Comparison of ENCODE assay signal across 20 cellular contexts in genomic region chr17:9144502-9145233, GRCh38.
DNase-seq lines count a peak whose midpoint lies in the region; ATAC-seq and TF ChIP-seq lines count a peak whose summit lies in the region.
"Had no signal": no experiment of that assay in that cellular context is flagged by ENCODE, and none has a peak within 500 bp of the region (broad histone marks: within the 10 kb centered on the region; RNA-seq: fewer than 3 reads in every experiment).

No MANE protein-coding gene starts in this region.

- H3K36me3 ChIP-seq in endodermal cell (ENCODE audit: control insufficient read depth, insufficient read depth, low read length) (no peaks in the 10 kb centered on the region), mucosa of rectum (ENCODE audit: control insufficient read depth in 2 of 2, insufficient read depth in 2 of 2, low read length in 2 of 2) (no peaks in the 10 kb centered on the region), suprapubic skin (no peaks in the 10 kb centered on the region), adrenal gland (replicated peaks in 1 of 2) (no peaks in the 10 kb centered on the region), psoas muscle (ENCODE audit: insufficient read depth in 1 of 2, low read depth in 1 of 2) (no peaks in the 10 kb centered on the region)
- H3K36me3 ChIP-seq: BLaER1 had no signal

- H3K9ac ChIP-seq in endodermal cell (ENCODE audit: extremely low read depth, low read length, poor library complexity, severe bottlenecking) (no peak overlapping the region), mucosa of rectum (ENCODE audit: low read depth in 1 of 2, low read length in 2 of 2) (peak overlapping the region; percentile 0 to 5)
- H3K9ac ChIP-seq: BLaER1 had no signal

- peaks cover 26% of the 10 kb centered on the region for H3K4me1 Mint-ChIP-seq in endodermal cell
- H3K4me1 Mint-ChIP-seq: CD4-positive, alpha-beta memory T cell had no signal

- WGBS in endodermal cell (ENCODE audit: insufficient coverage in 1 of 2, insufficient read length in 1 of 2), 2 experiments = 86 to 95% methylated on average over 10 to 18 of the region's 18 CpGs
- 71% methylated on average over 13 of the region's 18 CpGs for WGBS in suprapubic skin
- WGBS in adrenal gland, 4 donors = 78 to 87% (median 82%) methylated on average over 11 to 18 of the region's 18 CpGs
- WGBS in psoas muscle, 3 donors = 64 to 78% (median 75%) methylated on average over 18 of the region's 18 CpGs

- ATAC-seq in HG03442 (IDR thresholded peaks at IDR 0.05; ENCODE audit: unreplicated experiment) (no peak), psoas muscle (no peak)
- ATAC-seq: K562 had no signal

- no peak overlapping the region for H3K4me3 Mint-ChIP-seq in endodermal cell
- H3K4me3 Mint-ChIP-seq: CD4-positive, alpha-beta memory T cell had no signal

- no peak overlapping the region for H3K4me3 ChIP-seq in endodermal cell (ENCODE audit: low read length)
- no peak overlapping the region for H3K4me3 ChIP-seq in mucosa of rectum (ENCODE audit: low read length in 2 of 2)
- no peak overlapping the region for H3K4me3 ChIP-seq in suprapubic skin
- no peak overlapping the region for H3K4me3 ChIP-seq in adrenal gland
- no peak overlapping the region for H3K4me3 ChIP-seq in psoas muscle
- H3K4me3 ChIP-seq: BLaER1, K562, SK-N-MC had no signal

- TF ChIP-seq POLR2A in suprapubic skin (IDR thresholded peaks at IDR 0.05) = no peak
- TF ChIP-seq POLR2A in adrenal gland (IDR thresholded peaks at IDR 0.05) = no peak

- H3K36me3 Mint-ChIP-seq in endodermal cell (ENCODE audit: low read depth) = no peaks in the 10 kb centered on the region
- H3K36me3 Mint-ChIP-seq: CD4-positive, alpha-beta memory T cell had no signal

- H3K27me3 ChIP-seq in endodermal cell (ENCODE audit: control insufficient read depth, insufficient read depth, low read length, poor library complexity, severe bottlenecking) (no peaks in the 10 kb centered on the region), mucosa of rectum (ENCODE audit: control insufficient read depth in 2 of 2, insufficient read depth in 2 of 2, low read length in 2 of 2) (no peaks in the 10 kb centered on the region), suprapubic skin (no peaks in the 10 kb centered on the region), adrenal gland (no peaks in the 10 kb centered on the region), psoas muscle (ENCODE audit: insufficient read depth in 3 of 3, low read length in 2 of 3) (peaks cover 0 to 1% (median 0%) of the 10 kb centered on the region in 3 donors)
- H3K27me3 ChIP-seq: BLaER1 had no signal

- intact Hi-C loops in adrenal gland (cut with DNase I) (no loop called here), psoas muscle (cut with DNase I) (loop anchor here in 1 of 2 donors (10.0 kb wide), 1 partner anchor 60 kb away; no protein-coding TSS in a partner anchor)

- no peak for TF ChIP-seq CTCF in endodermal cell (conservative IDR thresholded peaks at IDR 0.05)
- no peak for TF ChIP-seq CTCF in suprapubic skin (IDR thresholded peaks at IDR 0.05)
- no peak for TF ChIP-seq CTCF in adrenal gland (IDR thresholded peaks at IDR 0.05)
- no peak for TF ChIP-seq CTCF in psoas muscle (IDR thresholded peaks at IDR 0.05)

- no peaks in the 10 kb centered on the region for H3K9me3 Mint-ChIP-seq in endodermal cell
- H3K9me3 Mint-ChIP-seq: CD4-positive, alpha-beta memory T cell had no signal

- H3K9me3 ChIP-seq in endodermal cell (ENCODE audit: control insufficient read depth, low read length) (no peaks in the 10 kb centered on the region), mucosa of rectum (ENCODE audit: control insufficient read depth in 2 of 2, low read length in 2 of 2) (no peaks in the 10 kb centered on the region), suprapubic skin (no peaks in the 10 kb centered on the region), adrenal gland (replicated peaks in 1 of 3) (no peaks in the 10 kb centered on the region), psoas muscle (no peaks in the 10 kb centered on the region)
- H3K9me3 ChIP-seq: BLaER1 had no signal

- DNase-seq in NCI-H146 treated with DMSO at 0.1 percent for 48 hours (lab: John Stamatoyannopoulos, UW; ENCODE audit: unreplicated experiment) = peak; percentile 36
- peak; percentile 53 for DNase-seq in endodermal cell
- no peak for DNase-seq in suprapubic skin (ENCODE audit: low spot score in 2 of 2)
- DNase-seq in adrenal gland = no peak
- no peak for DNase-seq in HuH-7 (ENCODE audit: low spot score)
- DNase-seq in psoas muscle = no peak
- DNase-seq: CD4-positive, alpha-beta memory T cell; H7; NCI-H1092 treated with DMSO at 0.1 percent for 48 hours; NCI-H1694; NCI-H2081 treated with DMSO at 0.1 percent for 48 hours; NCI-H510A treated with DMSO at 0.1 percent for 48 hours; NCI-H774; OCI-M1; SHP77 had no signal

- H3K27ac Mint-ChIP-seq in endodermal cell = no peak overlapping the region
- H3K27ac Mint-ChIP-seq: CD4-positive, alpha-beta memory T cell had no signal

- peaks cover 33% of the 10 kb centered on the region for H3K27me3 Mint-ChIP-seq in endodermal cell (ENCODE audit: insufficient read depth)

- no peak overlapping the region for H3K27ac ChIP-seq in endodermal cell (ENCODE audit: low read depth, low read length)
- no peak overlapping the region for H3K27ac ChIP-seq in mucosa of rectum (ENCODE audit: low read depth in 2 of 2, low read length in 2 of 2)
- peak overlapping the region; percentile 29 for H3K27ac ChIP-seq in suprapubic skin
- no peak overlapping the region for H3K27ac ChIP-seq in adrenal gland
- H3K27ac ChIP-seq in psoas muscle = no peak overlapping the region
- H3K27ac ChIP-seq: BLaER1, SK-N-MC had no signal

- TF ChIP-seq EP300 in suprapubic skin (IDR thresholded peaks at IDR 0.05) = no peak

- H3K4me1 ChIP-seq in endodermal cell (ENCODE audit: control insufficient read depth, insufficient read depth, low read length) = peaks cover 26% of the 10 kb centered on the region
- H3K4me1 ChIP-seq in mucosa of rectum (ENCODE audit: control insufficient read depth in 2 of 2, insufficient read depth in 2 of 2, low read length in 2 of 2) = peaks cover 11 to 27% of the 10 kb centered on the region in 2 donors
- H3K4me1 ChIP-seq in suprapubic skin = peaks cover 7% of the 10 kb centered on the region
- H3K4me1 ChIP-seq in adrenal gland (replicated peaks in 1 of 2) = no peaks in the 10 kb centered on the region
- no peaks in the 10 kb centered on the region for H3K4me1 ChIP-seq in psoas muscle
- H3K4me1 ChIP-seq: BLaER1 had no signal

Comparison
In these comparisons a context has a peak if more than half of its experiments do, and no peak if none do; other contexts are left out.
1. DNase-seq: peak in NCI-H146 treated with DMSO at 0.1 percent for 48 hours (single experiment) and endodermal cell (single experiment); none in suprapubic skin (0 of 2), adrenal gland (0 of 7), HuH-7 (single experiment) and psoas muscle (0 of 2).